ENCODE assay signal across 16 cellular contexts in genomic region chr1:52210044-52210443, GRCh38.
"Had no signal": no experiment of that assay in that cellular context is flagged by ENCODE, and none has a peak within 500 bp of the region (broad histone marks: within the 10 kb centered on the region; RNA-seq: fewer than 3 reads in every experiment).

No MANE protein-coding gene starts in this region.

- H3K4me2 ChIP-seq: hepatocyte had no signal

- H3K27ac ChIP-seq: esophagus muscularis mucosa, hepatocyte, prostate gland, VCaP had no signal

- H3K27me3 ChIP-seq: esophagus muscularis mucosa, hepatocyte had no signal

- H3K4me3 Mint-ChIP-seq: neural crest cell, type B pancreatic cell had no signal

- H3K9me3 Mint-ChIP-seq: neural crest cell had no signal

- H3K27me3 Mint-ChIP-seq: type B pancreatic cell had no signal

- H2AFZ ChIP-seq: hepatocyte had no signal

- H3K4me3 ChIP-seq: esophagus muscularis mucosa, hepatocyte, prostate gland, skin epidermis had no signal

- H3K36me3 ChIP-seq: esophagus muscularis mucosa, prostate gland had no signal

- H3K27ac Mint-ChIP-seq: type B pancreatic cell had no signal

- H3K4me1 Mint-ChIP-seq: neural crest cell had no signal

- H3K4me1 ChIP-seq: prostate gland had no signal

- ATAC-seq: left lobe of liver, right cardiac atrium had no signal

- H3K9me3 ChIP-seq: esophagus muscularis mucosa, prostate gland had no signal

- DNase-seq: activated CD4-positive, alpha-beta T cell treated with anti-CD3 and anti-CD28 coated beads for 4 hours; activated effector memory CD4-positive, alpha-beta T cell treated with anti-CD3 and anti-CD28 coated beads, Interleukin-2, amount 50 U/mL, for 16 hours; caudate nucleus; islet precursor cell; right cardiac atrium; stimulated activated CD4-positive, alpha-beta T cell treated with anti-CD3 and anti-CD28 coated beads, Interleukin-15, amount 100 ng/mL, for 24 hours; stimulated activated naive CD4-positive, alpha-beta T cell treated with Interleukin-2 at 50 U/mL for 16 hours; T1000 had no signal
